Comparison of ENCODE assay signal across 25 cellular contexts in genomic region chr3:123633530-123633929, GRCh38. TPM values are rescaled to one million over a fixed set of nuclear protein-coding genes. Genes with fewer than 3 reads are reported as not detected.
A peak's percentile ranks its signal among the peaks of the same experiment; 100 is the strongest.
DNase-seq lines count a peak whose midpoint lies in the region; ATAC-seq and TF ChIP-seq lines count a peak whose summit lies in the region.
"Had no signal": no experiment of that assay in that cellular context is flagged by ENCODE, and none has a peak within 500 bp of the region (broad histone marks: within the 10 kb centered on the region; RNA-seq: fewer than 3 reads in every experiment).

No MANE protein-coding gene starts in this region.

- TF ChIP-seq POLR2A in esophagus muscularis mucosa (IDR thresholded peaks at IDR 0.05; ENCODE audit: low read depth), result no peak
- TF ChIP-seq POLR2A in right lobe of liver (IDR thresholded peaks at IDR 0.05), result no peak

- peaks cover 40% of the 10 kb centered on the region for H3K4me1 Mint-ChIP-seq in HFFc6 (ENCODE audit: low read depth)
- H3K4me1 Mint-ChIP-seq: activated B cell treated with CpG ODN at 0.5 μM for 24 hours had no signal

- ATAC-seq in right lobe of liver (peak; percentile 26 to 68 (median 64)), GM19395 (IDR thresholded peaks at IDR 0.05; ENCODE audit: unreplicated experiment) (no peak)
- ATAC-seq: esophagus mucosa; HCT116; lower lobe of right lung; stimulated activated naive CD8-positive, alpha-beta T cell treated with anti-CD3 and anti-CD28 coated beads, Interleukin-15, Interleukin-2, amounts not matched to agents 100 U/mL and 50 U/mL, for 24 hours had no signal

- peak overlapping the region; percentile 55 for H3K27ac Mint-ChIP-seq in HFFc6
- H3K27ac Mint-ChIP-seq: activated B cell treated with CpG ODN at 0.5 μM for 24 hours had no signal

- H3K27ac ChIP-seq in esophagus muscularis mucosa (replicated peaks in 1 of 4) (peak overlapping the region; percentile 80 to 97 (median 94)), right lobe of liver (no peak overlapping the region), stomach smooth muscle (ENCODE audit: low read length) (peak overlapping the region; percentile 88)
- H3K27ac ChIP-seq: lower lobe of right lung had no signal

- intact Hi-C loops in esophagus muscularis mucosa (cut with DNase I), result no loop called here
- intact Hi-C loops in right lobe of liver (cut with DNase I), result no loop called here

- no peaks in the 10 kb centered on the region for H3K27me3 ChIP-seq in esophagus muscularis mucosa
- H3K27me3 ChIP-seq in right lobe of liver, result no peaks in the 10 kb centered on the region
- no peaks in the 10 kb centered on the region for H3K27me3 ChIP-seq in stomach smooth muscle (ENCODE audit: control insufficient read depth in 1 of 2, insufficient read depth in 2 of 2, low read length in 2 of 2)
- H3K27me3 ChIP-seq: upper lobe of left lung had no signal

- no peak for TF ChIP-seq CTCF in HFFc6 (IDR thresholded peaks at IDR 0.05)
- TF ChIP-seq CTCF in esophagus muscularis mucosa (IDR thresholded peaks at IDR 0.05), result no peak
- TF ChIP-seq CTCF in right lobe of liver (IDR thresholded peaks at IDR 0.05), result no peak

- no peaks in the 10 kb centered on the region; the same call in 1 of the 2 replicates for H3K9me3 Mint-ChIP-seq in HFFc6
- H3K9me3 Mint-ChIP-seq: activated B cell treated with CpG ODN at 0.5 μM for 24 hours had no signal

- H3K36me3 Mint-ChIP-seq in HFFc6 (ENCODE audit: low read depth), result peaks cover 51% of the 10 kb centered on the region

- no peak for TF ChIP-seq EP300 in esophagus muscularis mucosa (IDR thresholded peaks at IDR 0.05)

- H3K9ac ChIP-seq in stomach smooth muscle (ENCODE audit: low read length in 2 of 2), result peak overlapping the region in 1 of 2 donors; percentile 9
- H3K9ac ChIP-seq: SK-N-SH had no signal

- DNase-seq in HFFc6 (no peak), esophagus muscularis mucosa (ENCODE audit: extremely low spot score) (no peak), right lobe of liver (no peak), ecto neural progenitor cell (ENCODE audit: low spot score) (no peak), T-helper 9 cell (no peak), NCI-H187 (lab: John Stamatoyannopoulos, UW) (no peak)
- DNase-seq: activated B cell treated with CpG ODN at 0.5 μM for 24 hours; activated CD4-positive, alpha-beta T cell treated with anti-CD3 and anti-CD28 coated beads, Interleukin-2, amount 50 U/mL, for 48 hours; activated naive CD4-positive, alpha-beta T cell; amygdala; central memory CD4-positive, alpha-beta T cell; DMS79; effector CD4-positive, alpha-beta T cell; lower lobe of right lung; NCI-H2107; NCI-H510A treated with DMSO at 0.1 percent for 48 hours; nucleus accumbens; SK-N-SH; stimulated activated CD4-positive, alpha-beta T cell treated with anti-CD3 and anti-CD28 coated beads, Interleukin-1b, Interleukin-23, amount 100 ng/mL, for 48 hours; stimulated activated naive CD8-positive, alpha-beta T cell treated with anti-CD3 and anti-CD28 coated beads, Interleukin-15, Interleukin-2, amounts not matched to agents 100 U/mL and 50 U/mL, for 24 hours had no signal

- 60% methylated on average over 2 of the region's 2 CpGs for WGBS in esophagus muscularis mucosa
- WGBS in right lobe of liver (ENCODE audit: insufficient coverage, low coverage, low lambda C conversion rate, missing lambda C conversion rate), result 0% methylated on average over 1 of the region's 2 CpGs

- H3K9me3 ChIP-seq in esophagus muscularis mucosa (no peaks in the 10 kb centered on the region), right lobe of liver (no peaks in the 10 kb centered on the region), stomach smooth muscle (ENCODE audit: control insufficient read depth in 2 of 2, low read length in 2 of 2) (no peaks in the 10 kb centered on the region)
- H3K9me3 ChIP-seq: lower lobe of right lung, SK-N-SH, upper lobe of left lung had no signal

- H3K4me3 ChIP-seq in esophagus muscularis mucosa (no peak overlapping the region), right lobe of liver (no peak overlapping the region), stomach smooth muscle (ENCODE audit: low read length in 2 of 2) (no peak overlapping the region)
- H3K4me3 ChIP-seq: lower lobe of right lung, upper lobe of left lung had no signal

- H3K36me3 ChIP-seq in esophagus muscularis mucosa, result peaks cover 21 to 75% (median 42%) of the 10 kb centered on the region in 4 donors
- peaks cover 0 to 27% (median 12%) of the 10 kb centered on the region in 4 donors for H3K36me3 ChIP-seq in right lobe of liver
- peaks cover 53 to 66% of the 10 kb centered on the region in 2 donors for H3K36me3 ChIP-seq in stomach smooth muscle (ENCODE audit: control insufficient read depth in 2 of 2, insufficient read depth in 2 of 2, low read length in 2 of 2)

- H3K4me1 ChIP-seq in esophagus muscularis mucosa (peaks cover 26 to 100% (median 100%) of the 10 kb centered on the region in 4 donors), right lobe of liver (peaks cover 0 to 22% (median 5%) of the 10 kb centered on the region in 4 donors), stomach smooth muscle (ENCODE audit: control insufficient read depth, insufficient read depth, low read length) (peaks cover 94% of the 10 kb centered on the region)

- peak overlapping the region; percentile 60; the same call in 1 of the 2 replicates for H3K4me3 Mint-ChIP-seq in HFFc6
- H3K4me3 Mint-ChIP-seq: activated B cell treated with CpG ODN at 0.5 μM for 24 hours had no signal

- H3K27me3 Mint-ChIP-seq in HFFc6 (ENCODE audit: insufficient read depth), result peaks cover 29% of the 10 kb centered on the region
- H3K27me3 Mint-ChIP-seq: activated B cell treated with CpG ODN at 0.5 μM for 24 hours had no signal

RNA-seq across cellular contexts. Expression of gene HACD2, which starts 48.7 kb away (rescaled TPM):
- 10 to 100 TPM; 56.6 to 85.7 (median 75.7) TPM for total RNA-seq in HFFc6 (2021; fragmentation: NEBNext Ultra II Directional; extraction: Animal tissue kit (Norgen Biotek cat#: 25700))
- total RNA-seq in esophagus muscularis mucosa, result 10 to 100 TPM; 20.5 to 30.3 (median 25.3) TPM
- 10 to 100 TPM; 23.0 to 39.8 (median 27.2) TPM for total RNA-seq in right lobe of liver

Comparison
In these comparisons a context has a peak if more than half of its experiments do, and no peak if none do; other contexts are left out.
1. H3K27ac ChIP-seq: peak in esophagus muscularis mucosa (4 of 4) and stomach smooth muscle (single experiment); none in right lobe of liver (0 of 3).